In genomic region chr5:45288746-45289145, GRCh38 we compare ENCODE assay signal across 20 cellular contexts.
DNase-seq lines count a peak whose midpoint lies in the region; ATAC-seq and TF ChIP-seq lines count a peak whose summit lies in the region.
"Had no signal": no experiment of that assay in that cellular context is flagged by ENCODE, and none has a peak within 500 bp of the region (broad histone marks: within the 10 kb centered on the region; RNA-seq: fewer than 3 reads in every experiment).

No MANE protein-coding gene starts in this region.

- peak; percentile 15 for DNase-seq in Ammon's horn (ENCODE audit: low spot score)
- peak; percentile 33 for DNase-seq in NCI-H2171 (lab: John Stamatoyannopoulos, UW)
- DNase-seq in cerebellar nuclear complex (lab: John Stamatoyannopoulos, UW): peak; percentile 10 to 73
- DNase-seq in iPS-NIHi11 (ENCODE audit: low spot score): peak; percentile 11
- no peak for DNase-seq in erythroblast (lab: John Stamatoyannopoulos, UW)
- DNase-seq in smooth muscle cell (lab: John Stamatoyannopoulos, UW; ENCODE audit: unreplicated experiment): no peak
- no peak for DNase-seq in tibial artery
- DNase-seq: 8988T, DMS 273 treated with DMSO at 0.1 percent for 48 hours, GF-D8, HFFc6, IMR-90, NCI-H1436, NCI-H2029 treated with DMSO at 0.1 percent for 48 hours, NCI-H524 treated with DMSO at 0.1 percent for 48 hours, PC-9, SIG-M5 had no signal

- no peak for ATAC-seq in HG02763 (IDR thresholded peaks at IDR 0.05; ENCODE audit: unreplicated experiment)
- ATAC-seq: SK-N-SH treated with all-trans-retinoic acid at 6 μM for 48 hours had no signal

- 91% methylated on average over 1 of the region's 1 CpG for WGBS in smooth muscle cell (ENCODE audit: low lambda C conversion rate)

- H2AFZ ChIP-seq in smooth muscle cell (ENCODE audit: low read depth): no peak overlapping the region
- H2AFZ ChIP-seq: PC-9 had no signal

- no peaks in the 10 kb centered on the region for H3K36me3 ChIP-seq in smooth muscle cell (ENCODE audit: low read depth)
- H3K36me3 ChIP-seq in tibial artery: no peaks in the 10 kb centered on the region

- no peak for TF ChIP-seq CTCF in smooth muscle cell (IDR thresholded peaks at IDR 0.05; ENCODE audit: borderline replicate concordance, insufficient read depth, poor library complexity, severe bottlenecking)
- TF ChIP-seq CTCF in tibial artery (IDR thresholded peaks at IDR 0.05): no peak

- no peak overlapping the region for H3K9ac ChIP-seq in smooth muscle cell (ENCODE audit: low read depth)

- no peaks in the 10 kb centered on the region for H3K9me3 ChIP-seq in smooth muscle cell (replicated peaks; ENCODE audit: low read depth)
- peaks cover 0 to 4% (median 0%) of the 10 kb centered on the region in 3 donors for H3K9me3 ChIP-seq in tibial artery

- intact Hi-C loops in tibial artery (cut with DNase I; ENCODE audit: low total_unique reads): no loop called here

- no peaks in the 10 kb centered on the region for H3F3A ChIP-seq in smooth muscle cell (ENCODE audit: low read depth)

- H3K27ac ChIP-seq in smooth muscle cell (ENCODE audit: low read depth) (no peak overlapping the region), tibial artery (no peak overlapping the region)
- H3K27ac ChIP-seq: PC-9, RWPE1 had no signal

- no peak overlapping the region for H3K4me2 ChIP-seq in smooth muscle cell
- H3K4me2 ChIP-seq: PC-9 had no signal

- H3K4me3 ChIP-seq in smooth muscle cell (no peak overlapping the region), tibial artery (no peak overlapping the region)
- H3K4me3 ChIP-seq: PC-9 had no signal

- no peaks in the 10 kb centered on the region for H3K79me2 ChIP-seq in smooth muscle cell (ENCODE audit: low read depth)

- no peaks in the 10 kb centered on the region for H4K20me1 ChIP-seq in smooth muscle cell (ENCODE audit: low read depth)

- H3K27me3 ChIP-seq in smooth muscle cell (ENCODE audit: low read depth) (no peaks in the 10 kb centered on the region), tibial artery (no peaks in the 10 kb centered on the region)

- no peak for TF ChIP-seq POLR2A in erythroblast (IDR thresholded peaks at IDR 0.05; ENCODE audit: low read length)

- H3K4me1 ChIP-seq in smooth muscle cell (ENCODE audit: low read depth): no peaks in the 10 kb centered on the region
- H3K4me1 ChIP-seq in tibial artery: no peaks in the 10 kb centered on the region

Comparison
In these comparisons a context has a peak if more than half of its experiments do, and no peak if none do; other contexts are left out.
1. DNase-seq: peak in Ammon's horn (single experiment), NCI-H2171 (single experiment), cerebellar nuclear complex (2 of 2) and iPS-NIHi11 (single experiment); none in erythroblast (0 of 2), smooth muscle cell (single experiment) and tibial artery (0 of 2).